Comparison of ENCODE assay signal across 3 cellular contexts in genomic region chr11:130633466-130633865, GRCh38.
TF ChIP-seq lines count a peak whose summit lies in the region.

No MANE protein-coding gene starts in this region.

TF ChIP-seq in IMR-90, 13 proteins besides CTCF, POLR2A, EP300 and RAD21 (continued from another document):
- TF ChIP-seq MAFK (IDR thresholded peaks at IDR 0.05; ENCODE audit: low read depth, low read length), result no peak
- TF ChIP-seq FOS (IDR thresholded peaks at IDR 0.05; ENCODE audit: low read depth, low read length), result no peak
- no peak for TF ChIP-seq CHD1 (IDR thresholded peaks at IDR 0.05; ENCODE audit: low read depth, low read length)
- no peak for TF ChIP-seq MAZ (IDR thresholded peaks at IDR 0.05; ENCODE audit: borderline replicate concordance, low read depth, low read length)
- no peak for TF ChIP-seq MXI1 (IDR thresholded peaks at IDR 0.05; ENCODE audit: borderline replicate concordance, low read depth, low read length)
- no peak for TF ChIP-seq NFE2L2 (IDR thresholded peaks at IDR 0.05; ENCODE audit: low read depth, low read length)
- no peak for TF ChIP-seq RCOR1 (IDR thresholded peaks at IDR 0.05; ENCODE audit: insufficient replicate concordance, low read length)
- TF ChIP-seq SMC3 (IDR thresholded peaks at IDR 0.05; ENCODE audit: low read depth, low read length), result no peak
- no peak for TF ChIP-seq BHLHE40 (IDR thresholded peaks at IDR 0.05; ENCODE audit: low read depth, low read length)
- TF ChIP-seq, protein P1, sequence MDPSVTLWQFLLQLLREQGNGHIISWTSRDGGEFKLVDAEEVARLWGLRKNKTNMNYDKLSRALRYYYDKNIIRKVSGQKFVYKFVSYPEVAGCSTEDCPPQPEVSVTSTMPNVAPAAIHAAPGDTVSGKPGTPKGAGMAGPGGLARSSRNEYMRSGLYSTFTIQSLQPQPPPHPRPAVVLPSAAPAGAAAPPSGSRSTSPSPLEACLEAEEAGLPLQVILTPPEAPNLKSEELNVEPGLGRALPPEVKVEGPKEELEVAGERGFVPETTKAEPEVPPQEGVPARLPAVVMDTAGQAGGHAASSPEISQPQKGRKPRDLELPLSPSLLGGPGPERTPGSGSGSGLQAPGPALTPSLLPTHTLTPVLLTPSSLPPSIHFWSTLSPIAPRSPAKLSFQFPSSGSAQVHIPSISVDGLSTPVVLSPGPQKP (IDR thresholded peaks at IDR 0.05; ENCODE audit: borderline replicate concordance, low read depth, low read length), result no peak
- TF ChIP-seq CEBPB (IDR thresholded peaks at IDR 0.05; ENCODE audit: low read depth, low read length), result no peak
- TF ChIP-seq USF2 (IDR thresholded peaks at IDR 0.05; ENCODE audit: low read depth, low read length), result no peak

TF ChIP-seq in GM12878, 131 proteins besides CTCF, POLR2A, EP300 and RAD21:
- TF ChIP-seq, protein P1 (IDR thresholded peaks at IDR 0.05; ENCODE audit: low read depth, low read length), result no peak
- TF ChIP-seq FOS (IDR thresholded peaks at IDR 0.05; ENCODE audit: borderline replicate concordance, extremely low read depth, insufficient read length) (no peak), JUNB (IDR thresholded peaks at IDR 0.05) (0 out of 2 replicates have a peak, but pooled peaks have one; percentile 14), SMAD5 (IDR thresholded peaks at IDR 0.05; ENCODE audit: low read depth) (no peak), NR2C2 (IDR thresholded peaks at IDR 0.05; ENCODE audit: borderline replicate concordance, control insufficient read depth, insufficient read length, low read depth) (no peak), IRF3 (IDR thresholded peaks at IDR 0.05) (no peak)
- TF ChIP-seq, protein P2, sequence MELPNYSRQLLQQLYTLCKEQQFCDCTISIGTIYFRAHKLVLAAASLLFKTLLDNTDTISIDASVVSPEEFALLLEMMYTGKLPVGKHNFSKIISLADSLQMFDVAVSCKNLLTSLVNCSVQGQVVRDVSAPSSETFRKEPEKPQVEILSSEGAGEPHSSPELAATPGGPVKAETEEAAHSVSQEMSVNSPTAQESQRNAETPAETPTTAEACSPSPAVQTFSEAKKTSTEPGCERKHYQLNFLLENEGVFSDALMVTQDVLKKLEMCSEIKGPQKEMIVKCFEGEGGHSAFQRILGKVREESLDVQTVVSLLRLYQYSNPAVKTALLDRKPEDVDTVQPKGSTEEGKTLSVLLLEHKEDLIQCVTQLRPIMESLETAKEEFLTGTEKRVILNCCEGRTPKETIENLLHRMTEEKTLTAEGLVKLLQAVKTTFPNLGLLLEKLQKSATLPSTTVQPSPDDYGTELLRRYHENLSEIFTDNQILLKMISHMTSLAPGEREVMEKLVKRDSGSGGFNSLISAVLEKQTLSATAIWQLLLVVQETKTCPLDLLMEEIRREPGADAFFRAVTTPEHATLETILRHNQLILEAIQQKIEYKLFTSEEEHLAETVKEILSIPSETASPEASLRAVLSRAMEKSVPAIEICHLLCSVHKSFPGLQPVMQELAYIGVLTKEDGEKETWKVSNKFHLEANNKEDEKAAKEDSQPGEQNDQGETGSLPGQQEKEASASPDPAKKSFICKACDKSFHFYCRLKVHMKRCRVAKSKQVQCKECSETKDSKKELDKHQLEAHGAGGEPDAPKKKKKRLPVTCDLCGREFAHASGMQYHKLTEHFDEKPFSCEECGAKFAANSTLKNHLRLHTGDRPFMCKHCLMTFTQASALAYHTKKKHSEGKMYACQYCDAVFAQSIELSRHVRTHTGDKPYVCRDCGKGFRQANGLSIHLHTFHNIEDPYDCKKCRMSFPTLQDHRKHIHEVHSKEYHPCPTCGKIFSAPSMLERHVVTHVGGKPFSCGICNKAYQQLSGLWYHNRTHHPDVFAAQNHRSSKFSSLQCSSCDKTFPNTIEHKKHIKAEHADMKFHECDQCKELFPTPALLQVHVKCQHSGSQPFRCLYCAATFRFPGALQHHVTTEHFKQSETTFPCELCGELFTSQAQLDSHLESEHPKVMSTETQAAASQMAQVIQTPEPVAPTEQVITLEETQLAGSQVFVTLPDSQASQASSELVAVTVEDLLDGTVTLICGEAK (IDR thresholded peaks at IDR 0.05; ENCODE audit: borderline replicate concordance), result no peak
- TF ChIP-seq, protein P3, sequence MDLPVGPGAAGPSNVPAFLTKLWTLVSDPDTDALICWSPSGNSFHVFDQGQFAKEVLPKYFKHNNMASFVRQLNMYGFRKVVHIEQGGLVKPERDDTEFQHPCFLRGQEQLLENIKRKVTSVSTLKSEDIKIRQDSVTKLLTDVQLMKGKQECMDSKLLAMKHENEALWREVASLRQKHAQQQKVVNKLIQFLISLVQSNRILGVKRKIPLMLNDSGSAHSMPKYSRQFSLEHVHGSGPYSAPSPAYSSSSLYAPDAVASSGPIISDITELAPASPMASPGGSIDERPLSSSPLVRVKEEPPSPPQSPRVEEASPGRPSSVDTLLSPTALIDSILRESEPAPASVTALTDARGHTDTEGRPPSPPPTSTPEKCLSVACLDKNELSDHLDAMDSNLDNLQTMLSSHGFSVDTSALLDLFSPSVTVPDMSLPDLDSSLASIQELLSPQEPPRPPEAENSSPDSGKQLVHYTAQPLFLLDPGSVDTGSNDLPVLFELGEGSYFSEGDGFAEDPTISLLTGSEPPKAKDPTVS (IDR thresholded peaks at IDR 0.05; ENCODE audit: low read depth, low read length), result no peak
TF ChIP-seq in GM12878: peak in this region for 1.

TF ChIP-seq in WTC11, 78 proteins besides CTCF, POLR2A, EP300 and RAD21 (continues in another document):
- TF ChIP-seq, protein P4, sequence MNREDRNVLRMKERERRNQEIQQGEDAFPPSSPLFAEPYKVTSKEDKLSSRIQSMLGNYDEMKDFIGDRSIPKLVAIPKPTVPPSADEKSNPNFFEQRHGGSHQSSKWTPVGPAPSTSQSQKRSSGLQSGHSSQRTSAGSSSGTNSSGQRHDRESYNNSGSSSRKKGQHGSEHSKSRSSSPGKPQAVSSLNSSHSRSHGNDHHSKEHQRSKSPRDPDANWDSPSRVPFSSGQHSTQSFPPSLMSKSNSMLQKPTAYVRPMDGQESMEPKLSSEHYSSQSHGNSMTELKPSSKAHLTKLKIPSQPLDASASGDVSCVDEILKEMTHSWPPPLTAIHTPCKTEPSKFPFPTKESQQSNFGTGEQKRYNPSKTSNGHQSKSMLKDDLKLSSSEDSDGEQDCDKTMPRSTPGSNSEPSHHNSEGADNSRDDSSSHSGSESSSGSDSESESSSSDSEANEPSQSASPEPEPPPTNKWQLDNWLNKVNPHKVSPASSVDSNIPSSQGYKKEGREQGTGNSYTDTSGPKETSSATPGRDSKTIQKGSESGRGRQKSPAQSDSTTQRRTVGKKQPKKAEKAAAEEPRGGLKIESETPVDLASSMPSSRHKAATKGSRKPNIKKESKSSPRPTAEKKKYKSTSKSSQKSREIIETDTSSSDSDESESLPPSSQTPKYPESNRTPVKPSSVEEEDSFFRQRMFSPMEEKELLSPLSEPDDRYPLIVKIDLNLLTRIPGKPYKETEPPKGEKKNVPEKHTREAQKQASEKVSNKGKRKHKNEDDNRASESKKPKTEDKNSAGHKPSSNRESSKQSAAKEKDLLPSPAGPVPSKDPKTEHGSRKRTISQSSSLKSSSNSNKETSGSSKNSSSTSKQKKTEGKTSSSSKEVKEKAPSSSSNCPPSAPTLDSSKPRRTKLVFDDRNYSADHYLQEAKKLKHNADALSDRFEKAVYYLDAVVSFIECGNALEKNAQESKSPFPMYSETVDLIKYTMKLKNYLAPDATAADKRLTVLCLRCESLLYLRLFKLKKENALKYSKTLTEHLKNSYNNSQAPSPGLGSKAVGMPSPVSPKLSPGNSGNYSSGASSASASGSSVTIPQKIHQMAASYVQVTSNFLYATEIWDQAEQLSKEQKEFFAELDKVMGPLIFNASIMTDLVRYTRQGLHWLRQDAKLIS (CRISPR knock-in tag; IDR thresholded peaks at IDR 0.05; ENCODE audit: borderline replicate concordance), result no peak
- TF ChIP-seq TEAD4 (CRISPR knock-in tag; IDR thresholded peaks at IDR 0.05) (no peak), MXD4 (CRISPR knock-in tag; IDR thresholded peaks at IDR 0.05; ENCODE audit: borderline replicate concordance) (no peak), CBFB (CRISPR knock-in tag; IDR thresholded peaks at IDR 0.05; ENCODE audit: low read depth) (no peak), KAT7 (CRISPR knock-in tag; IDR thresholded peaks at IDR 0.05; ENCODE audit: borderline replicate concordance) (no peak), NFE2L1 (CRISPR knock-in tag; IDR thresholded peaks at IDR 0.05) (no peak), ELF4 (CRISPR knock-in tag; IDR thresholded peaks at IDR 0.05; ENCODE audit: low read depth) (no peak), TEAD1 (CRISPR knock-in tag; IDR thresholded peaks at IDR 0.05) (no peak), OVOL2 (CRISPR knock-in tag; IDR thresholded peaks at IDR 0.05; ENCODE audit: borderline replicate concordance) (no peak), ZNF532 (CRISPR knock-in tag; IDR thresholded peaks at IDR 0.05; ENCODE audit: borderline replicate concordance) (no peak), MLX (CRISPR knock-in tag; IDR thresholded peaks at IDR 0.05) (no peak), MYBL2 (CRISPR knock-in tag; IDR thresholded peaks at IDR 0.05) (no peak), RELA (CRISPR knock-in tag; IDR thresholded peaks at IDR 0.05; ENCODE audit: borderline replicate concordance) (no peak), EMX1 (CRISPR knock-in tag; IDR thresholded peaks at IDR 0.05) (no peak)
- TF ChIP-seq, protein P5, sequence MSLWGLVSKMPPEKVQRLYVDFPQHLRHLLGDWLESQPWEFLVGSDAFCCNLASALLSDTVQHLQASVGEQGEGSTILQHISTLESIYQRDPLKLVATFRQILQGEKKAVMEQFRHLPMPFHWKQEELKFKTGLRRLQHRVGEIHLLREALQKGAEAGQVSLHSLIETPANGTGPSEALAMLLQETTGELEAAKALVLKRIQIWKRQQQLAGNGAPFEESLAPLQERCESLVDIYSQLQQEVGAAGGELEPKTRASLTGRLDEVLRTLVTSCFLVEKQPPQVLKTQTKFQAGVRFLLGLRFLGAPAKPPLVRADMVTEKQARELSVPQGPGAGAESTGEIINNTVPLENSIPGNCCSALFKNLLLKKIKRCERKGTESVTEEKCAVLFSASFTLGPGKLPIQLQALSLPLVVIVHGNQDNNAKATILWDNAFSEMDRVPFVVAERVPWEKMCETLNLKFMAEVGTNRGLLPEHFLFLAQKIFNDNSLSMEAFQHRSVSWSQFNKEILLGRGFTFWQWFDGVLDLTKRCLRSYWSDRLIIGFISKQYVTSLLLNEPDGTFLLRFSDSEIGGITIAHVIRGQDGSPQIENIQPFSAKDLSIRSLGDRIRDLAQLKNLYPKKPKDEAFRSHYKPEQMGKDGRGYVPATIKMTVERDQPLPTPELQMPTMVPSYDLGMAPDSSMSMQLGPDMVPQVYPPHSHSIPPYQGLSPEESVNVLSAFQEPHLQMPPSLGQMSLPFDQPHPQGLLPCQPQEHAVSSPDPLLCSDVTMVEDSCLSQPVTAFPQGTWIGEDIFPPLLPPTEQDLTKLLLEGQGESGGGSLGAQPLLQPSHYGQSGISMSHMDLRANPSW (CRISPR knock-in tag; conservative IDR thresholded peaks at IDR 0.05; ENCODE audit: low read depth), result no peak
- TF ChIP-seq, protein P6, sequence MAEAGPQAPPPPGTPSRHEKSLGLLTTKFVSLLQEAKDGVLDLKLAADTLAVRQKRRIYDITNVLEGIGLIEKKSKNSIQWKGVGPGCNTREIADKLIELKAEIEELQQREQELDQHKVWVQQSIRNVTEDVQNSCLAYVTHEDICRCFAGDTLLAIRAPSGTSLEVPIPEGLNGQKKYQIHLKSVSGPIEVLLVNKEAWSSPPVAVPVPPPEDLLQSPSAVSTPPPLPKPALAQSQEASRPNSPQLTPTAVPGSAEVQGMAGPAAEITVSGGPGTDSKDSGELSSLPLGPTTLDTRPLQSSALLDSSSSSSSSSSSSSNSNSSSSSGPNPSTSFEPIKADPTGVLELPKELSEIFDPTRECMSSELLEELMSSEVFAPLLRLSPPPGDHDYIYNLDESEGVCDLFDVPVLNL (CRISPR knock-in tag; IDR thresholded peaks at IDR 0.05; ENCODE audit: borderline replicate concordance, low read depth), result no peak
